ENCODE assay signal across 32 cellular contexts in genomic region chr12:38547586-38547985, GRCh38.
"Had no signal": no experiment of that assay in that cellular context is flagged by ENCODE, and none has a peak within 500 bp of the region (broad histone marks: within the 10 kb centered on the region; RNA-seq: fewer than 3 reads in every experiment).

No MANE protein-coding gene starts in this region.

- H3K4me3 ChIP-seq: ascending aorta, MG63, SJSA1 had no signal

- H3K9ac ChIP-seq: SK-N-SH had no signal

- H3K27me3 Mint-ChIP-seq: activated CD4-positive, alpha-beta T cell treated with anti-CD3 and anti-CD28 coated beads for 36 hours; activated CD4-positive, alpha-beta T cell treated with anti-CD3 and anti-CD28 coated beads, Interleukin-2, amount 10 ng/mL, durations not matched to agents 7 days and 5 days; activated naive CD4-positive, alpha-beta T cell treated with anti-CD3 and anti-CD28 coated beads, Interleukin-2, amount 10 ng/mL, durations not matched to agents 7 days and 5 days; activated naive CD8-positive, alpha-beta T cell had no signal

- H3K36me3 Mint-ChIP-seq: activated naive CD4-positive, alpha-beta T cell treated with anti-CD3 and anti-CD28 coated beads, Interleukin-2, amount 10 ng/mL, durations not matched to agents 7 days and 5 days; activated naive CD8-positive, alpha-beta T cell had no signal

- H3K36me3 ChIP-seq: ascending aorta, MG63, SJSA1 had no signal

- H3K9me2 ChIP-seq: SK-N-SH had no signal

- H3K27ac Mint-ChIP-seq: activated CD4-positive, alpha-beta T cell treated with anti-CD3 and anti-CD28 coated beads for 36 hours; activated CD4-positive, alpha-beta T cell treated with anti-CD3 and anti-CD28 coated beads, Interleukin-2, amount 10 ng/mL, durations not matched to agents 7 days and 5 days; activated CD8-positive, alpha-beta T cell treated with anti-CD3 and anti-CD28 coated beads, Interleukin-2, amount 10 ng/mL, durations not matched to agents 7 days and 5 days; activated naive CD4-positive, alpha-beta T cell treated with anti-CD3 and anti-CD28 coated beads, Interleukin-2, amount 10 ng/mL, durations not matched to agents 7 days and 5 days; activated naive CD8-positive, alpha-beta T cell; activated T-helper 1 cell treated with anti-CD3 and anti-CD28 coated beads, Interleukin-12 subunit alpha, Interleukin-12 subunit beta, Interleukin-2, Interleukin-4 antibody, amounts not matched to agents 30 ng/mL and 10 ng/mL and 1 ng/mL, durations not matched to agents 14 hours and 24 hours and 36 hours; T-helper 1 cell treated with Interleukin-12 subunit alpha and Interleukin-12 subunit beta and Interleukin-4 antibody, amounts not matched to agents 30 μg/mL and 1 μg/mL, for 36 hours; T-helper 2 cell treated with Interferon-gamma antibody and Interleukin-4, amounts not matched to agents 5 μg/mL and 100 μg/mL, for 36 hours had no signal

- H3K4me2 ChIP-seq: SK-N-SH had no signal

- H3K4me3 Mint-ChIP-seq: activated CD4-positive, alpha-beta T cell treated with anti-CD3 and anti-CD28 coated beads for 36 hours; activated CD4-positive, alpha-beta T cell treated with anti-CD3 and anti-CD28 coated beads, Interleukin-2, amount 10 ng/mL, durations not matched to agents 7 days and 5 days; activated CD8-positive, alpha-beta T cell treated with anti-CD3 and anti-CD28 coated beads, Interleukin-2, amount 10 ng/mL, durations not matched to agents 7 days and 5 days; activated naive CD4-positive, alpha-beta T cell treated with anti-CD3 and anti-CD28 coated beads, Interleukin-2, amount 10 ng/mL, durations not matched to agents 7 days and 5 days; activated naive CD8-positive, alpha-beta T cell; activated T-cell treated with anti-CD3 and anti-CD28 coated beads, Interleukin-2, amount 50 U/mL, for 4 hours; activated T-helper 1 cell treated with anti-CD3 and anti-CD28 coated beads, Interleukin-12 subunit alpha, Interleukin-12 subunit beta, Interleukin-2, Interleukin-4 antibody, amounts not matched to agents 30 ng/mL and 10 ng/mL and 1 ng/mL, durations not matched to agents 14 hours and 24 hours and 36 hours; T-helper 1 cell treated with Interleukin-12 subunit alpha and Interleukin-12 subunit beta and Interleukin-4 antibody, amounts not matched to agents 30 μg/mL and 1 μg/mL, for 36 hours; T-helper 2 cell treated with Interferon-gamma antibody and Interleukin-4, amounts not matched to agents 5 μg/mL and 100 μg/mL, for 36 hours had no signal

- H3K4me1 ChIP-seq: ascending aorta, SJSA1 had no signal

- H3K4me1 Mint-ChIP-seq: activated CD4-positive, alpha-beta T cell treated with anti-CD3 and anti-CD28 coated beads for 36 hours; activated CD4-positive, alpha-beta T cell treated with anti-CD3 and anti-CD28 coated beads, Interleukin-2, amount 10 ng/mL, durations not matched to agents 7 days and 5 days; activated naive CD4-positive, alpha-beta T cell treated with anti-CD3 and anti-CD28 coated beads, Interleukin-2, amount 10 ng/mL, durations not matched to agents 7 days and 5 days had no signal

- ATAC-seq: activated CD4-positive, alpha-beta T cell treated with anti-CD3 and anti-CD28 coated beads for 36 hours; activated CD4-positive, CD25-positive, alpha-beta regulatory T cell treated with anti-CD3 and anti-CD28 coated beads, Interleukin-2, amount 50 U/mL, for 24 hours; activated CD8-positive, alpha-beta T cell treated with anti-CD3 and anti-CD28 coated beads, Interleukin-2, amount 10 ng/mL, durations not matched to agents 7 days and 5 days; activated T-cell treated with anti-CD3 and anti-CD28 coated beads, Interleukin-2, amount 50 U/mL, for 4 hours had no signal

- H3K9me3 ChIP-seq: ascending aorta, MG63, SJSA1, SK-N-SH had no signal

- H3K27me3 ChIP-seq: ascending aorta, MG63, SJSA1 had no signal

- DNase-seq: activated CD4-positive, alpha-beta T cell treated with anti-CD3 and anti-CD28 coated beads for 36 hours; activated CD4-positive, alpha-beta T cell treated with anti-CD3 and anti-CD28 coated beads, Interleukin-2, amount 10 ng/mL, durations not matched to agents 7 days and 5 days; activated CD4-positive, alpha-beta T cell treated with anti-CD3 and anti-CD28 coated beads, Interleukin-2, amount 50 U/mL, for 48 hours; activated CD8-positive, alpha-beta memory T cell treated with anti-CD3 and anti-CD28 coated beads, Interleukin-2, amount 50 U/mL, for 4 hours; activated CD8-positive, alpha-beta T cell treated with anti-CD3 and anti-CD28 coated beads, Interleukin-2, amount 10 ng/mL, durations not matched to agents 7 days and 5 days; activated gamma-delta T cell treated with Interleukin-2 at 50 U/mL for 16 hours; activated naive CD4-positive, alpha-beta T cell treated with anti-CD3 and anti-CD28 coated beads, Interleukin-2, amount 10 ng/mL, durations not matched to agents 7 days and 5 days; activated T-cell treated with anti-CD3 and anti-CD28 coated beads for 4 hours; activated T-cell treated with anti-CD3 and anti-CD28 coated beads, Interleukin-2, amount 50 U/mL, for 4 hours; amniotic stem cell; caudate nucleus; cerebellar nuclear complex; Karpas-422; MG63; NCI-H1048; NCI-H1105 treated with DMSO at 0.1 percent for 48 hours; NCI-H1436 treated with DMSO at 0.1 percent for 48 hours; NCI-H1694 treated with DMSO at 0.1 percent for 48 hours; NCI-H2029; NCI-H510A; NCI-H526; NCI-H748 treated with DMSO at 0.1 percent for 48 hours; NK-92 treated with Interleukin-12 subunit alpha and Interleukin-12 subunit beta, amount 100 ng/mL, for 24 hours; SHP77 treated with DMSO at 0.1 percent for 48 hours; SK-N-SH had no signal

- H3K27ac ChIP-seq: ascending aorta, SJSA1 had no signal
